In genomic region chr10:118264838-118265470, GRCh38 we compare ENCODE assay signal across 23 cellular contexts.
"Had no signal": no experiment of that assay in that cellular context is flagged by ENCODE, and none has a peak within 500 bp of the region (broad histone marks: within the 10 kb centered on the region; RNA-seq: fewer than 3 reads in every experiment).

No MANE protein-coding gene starts in this region.

- H3K27ac Mint-ChIP-seq: activated B cell treated with CpG ODN at 0.5 μM for 24 hours; activated CD4-positive, alpha-beta memory T cell treated with anti-CD3 and anti-CD28 coated beads, Interleukin-2, amount 10 ng/mL, durations not matched to agents 7 days and 5 days; activated CD8-positive, alpha-beta memory T cell treated with anti-CD3 and anti-CD28 coated beads, Interleukin-2, amount 10 ng/mL, durations not matched to agents 7 days and 5 days; activated naive CD8-positive, alpha-beta T cell treated with anti-CD3 and anti-CD28 coated beads, Interleukin-2, amount 10 ng/mL, durations not matched to agents 7 days and 5 days; immature natural killer cell; natural killer cell had no signal

- ATAC-seq: activated CD8-positive, alpha-beta memory T cell treated with anti-CD3 and anti-CD28 coated beads, Interleukin-2, amount 10 ng/mL, durations not matched to agents 7 days and 5 days; heart right ventricle; natural killer cell had no signal

- H3K9me3 ChIP-seq: heart right ventricle, neutrophil, thyroid gland had no signal

- H3K4me1 ChIP-seq: heart right ventricle, thyroid gland had no signal

- DNase-seq: activated B cell treated with CpG ODN at 0.5 μM for 24 hours; activated CD4-positive, alpha-beta memory T cell treated with anti-CD3 and anti-CD28 coated beads, Interleukin-2, amount 10 ng/mL, durations not matched to agents 7 days and 5 days; activated CD4-positive, alpha-beta T cell treated with anti-CD3 and anti-CD28 coated beads for 4 hours; activated CD8-positive, alpha-beta memory T cell treated with anti-CD3 and anti-CD28 coated beads, Interleukin-2, amount 10 ng/mL, durations not matched to agents 7 days and 5 days; activated naive CD4-positive, alpha-beta T cell treated with Interleukin-2 at 50 U/mL for 16 hours; activated naive CD8-positive, alpha-beta T cell treated with anti-CD3 and anti-CD28 coated beads, Interleukin-2, amount 10 ng/mL, durations not matched to agents 7 days and 5 days; amygdala; dorsolateral prefrontal cortex; heart right ventricle; immature natural killer cell; natural killer cell; posterior cingulate gyrus; stimulated activated CD4-positive, alpha-beta T cell treated with anti-CD3 and anti-CD28 coated beads, Interleukin-2, amount 100 ng/mL, for 24 hours; stimulated activated naive CD4-positive, alpha-beta T cell treated with Interleukin-2 at 50 U/mL for 16 hours; T-helper 1 cell; T-helper 9 cell; thyroid gland had no signal

- H3K36me3 Mint-ChIP-seq: activated CD8-positive, alpha-beta memory T cell treated with anti-CD3 and anti-CD28 coated beads, Interleukin-2, amount 10 ng/mL, durations not matched to agents 7 days and 5 days; activated naive CD8-positive, alpha-beta T cell treated with anti-CD3 and anti-CD28 coated beads, Interleukin-2, amount 10 ng/mL, durations not matched to agents 7 days and 5 days; immature natural killer cell; natural killer cell had no signal

- H3K27ac ChIP-seq: cardiac muscle cell, dorsolateral prefrontal cortex, epithelial cell of prostate, heart right ventricle, neutrophil, thyroid gland had no signal

- H3K9me3 Mint-ChIP-seq: activated B cell treated with CpG ODN at 0.5 μM for 24 hours; activated CD4-positive, alpha-beta memory T cell treated with anti-CD3 and anti-CD28 coated beads, Interleukin-2, amount 10 ng/mL, durations not matched to agents 7 days and 5 days; activated naive CD8-positive, alpha-beta T cell treated with anti-CD3 and anti-CD28 coated beads, Interleukin-2, amount 10 ng/mL, durations not matched to agents 7 days and 5 days; immature natural killer cell; natural killer cell had no signal

- H3K36me3 ChIP-seq: cardiac muscle cell, heart right ventricle, neutrophil, thyroid gland had no signal

- FAIRE-seq: colon, urothelium cell line had no signal

- H3K4me3 ChIP-seq: cardiac muscle cell, dorsolateral prefrontal cortex, heart right ventricle, lung, thyroid gland had no signal

- H3K4me3 Mint-ChIP-seq: activated B cell treated with CpG ODN at 0.5 μM for 24 hours; activated CD4-positive, alpha-beta memory T cell treated with anti-CD3 and anti-CD28 coated beads, Interleukin-2, amount 10 ng/mL, durations not matched to agents 7 days and 5 days; activated CD8-positive, alpha-beta memory T cell treated with anti-CD3 and anti-CD28 coated beads, Interleukin-2, amount 10 ng/mL, durations not matched to agents 7 days and 5 days; activated naive CD8-positive, alpha-beta T cell treated with anti-CD3 and anti-CD28 coated beads, Interleukin-2, amount 10 ng/mL, durations not matched to agents 7 days and 5 days; immature natural killer cell; natural killer cell had no signal

- H3K4me1 Mint-ChIP-seq: activated B cell treated with CpG ODN at 0.5 μM for 24 hours; activated CD4-positive, alpha-beta memory T cell treated with anti-CD3 and anti-CD28 coated beads, Interleukin-2, amount 10 ng/mL, durations not matched to agents 7 days and 5 days; activated CD8-positive, alpha-beta memory T cell treated with anti-CD3 and anti-CD28 coated beads, Interleukin-2, amount 10 ng/mL, durations not matched to agents 7 days and 5 days; activated naive CD8-positive, alpha-beta T cell treated with anti-CD3 and anti-CD28 coated beads, Interleukin-2, amount 10 ng/mL, durations not matched to agents 7 days and 5 days; immature natural killer cell; natural killer cell had no signal

- H3K27me3 ChIP-seq: thyroid gland had no signal
